9 cellular contexts compared by ENCODE assay signal in the genomic region with DNA sequence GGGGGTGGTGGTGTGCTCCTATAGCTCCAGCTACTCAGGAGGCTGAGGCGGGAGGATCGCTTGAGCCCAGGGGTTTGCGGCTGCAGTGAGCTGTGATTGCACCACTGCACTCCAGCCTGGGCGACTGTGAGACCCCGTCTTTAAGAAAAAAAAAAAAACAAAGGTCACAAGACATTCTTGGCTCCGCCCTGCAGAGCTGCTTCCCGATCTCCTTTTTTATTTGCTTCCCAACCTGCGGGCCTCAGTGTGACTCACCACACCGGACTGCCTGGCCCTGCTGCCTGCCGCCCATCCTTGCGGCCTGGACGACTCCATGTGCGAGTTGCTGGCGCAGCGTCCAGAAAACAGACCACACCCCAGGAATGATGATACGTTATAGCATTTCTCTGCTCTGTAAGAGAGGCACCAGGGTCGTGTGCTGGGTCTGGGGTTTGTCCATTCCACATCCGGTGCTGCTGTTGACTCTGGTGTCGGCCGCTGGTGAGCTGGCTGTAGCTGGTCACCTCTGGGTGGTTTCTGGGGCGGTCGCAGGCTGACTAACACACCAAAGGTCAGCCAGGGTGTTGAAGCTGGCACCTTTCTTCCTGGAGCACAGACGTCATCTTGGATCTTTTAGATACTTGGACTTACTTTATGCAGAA.
DNase-seq lines count a peak whose midpoint lies in the region; ATAC-seq and TF ChIP-seq lines count a peak whose summit lies in the region.
"Had no signal": no experiment of that assay in that cellular context is flagged by ENCODE, and none has a peak within 500 bp of the region (broad histone marks: within the 10 kb centered on the region; RNA-seq: fewer than 3 reads in every experiment).

No MANE protein-coding gene starts in this region.

- TF ChIP-seq RAD21 in Ishikawa (IDR thresholded peaks at IDR 0.05; ENCODE audit: low read depth): peak; percentile 18; the same call in 1 of the 2 replicates

- no peak overlapping the region for H3K27ac ChIP-seq in lung (ENCODE audit: low read depth in 1 of 2, low read length in 1 of 2)
- H3K27ac ChIP-seq: SK-N-MC had no signal

- H3K36me3 ChIP-seq in lung (ENCODE audit: control insufficient read depth in 2 of 2, insufficient read depth in 2 of 2, low read length in 2 of 2): peaks cover 0 to 5% of the 10 kb centered on the region in 2 donors

- H3K4me1 ChIP-seq in lung (ENCODE audit: control insufficient read depth in 2 of 2, insufficient read depth in 2 of 2, low read length in 2 of 2): peaks cover 4 to 8% of the 10 kb centered on the region in 2 donors

- H3K27me3 ChIP-seq in lung (ENCODE audit: control insufficient read depth, insufficient read depth): no peaks in the 10 kb centered on the region

- peak; percentile 58 for DNase-seq in ecto neural progenitor cell (ENCODE audit: low spot score)
- no peak for DNase-seq in lung (ENCODE audit: low spot score)
- DNase-seq in ureter (ENCODE audit: low spot score): peak; percentile 61
- no peak for DNase-seq in Ammon's horn (ENCODE audit: low spot score)
- no peak for DNase-seq in activated CD4-positive, CD25-positive, alpha-beta regulatory T cell (lab: John Stamatoyannopoulos, UW)
- no peak for DNase-seq in UCSD-AML1 (lab: John Stamatoyannopoulos, UW; ENCODE audit: unreplicated experiment)
- DNase-seq in NCI-H1694 (lab: John Stamatoyannopoulos, UW): no peak

- TF ChIP-seq CTCF in lung (IDR thresholded peaks at IDR 0.05; ENCODE audit: control extremely low read depth, extremely low read depth): no peak

- no peaks in the 10 kb centered on the region for H3K9me3 ChIP-seq in lung (ENCODE audit: control insufficient read depth in 2 of 2, insufficient read depth in 1 of 2, low read length in 1 of 2)

- no peak overlapping the region for H3K4me3 ChIP-seq in lung
- H3K4me3 ChIP-seq: SK-N-MC had no signal

- peak; percentile 63 for TF ChIP-seq EP300 in Ishikawa (IDR thresholded peaks at IDR 0.05; ENCODE audit: borderline replicate concordance)

- 68 to 77% methylated on average over 23 of the region's 23 CpGs for WGBS in lung, 2 donors

- ATAC-seq in lung (ENCODE audit: insufficient read depth, low FRiP score): peak; percentile 54

TF ChIP-seq in Ishikawa, 13 proteins besides CTCF, POLR2A, EP300 and RAD21:
- TF ChIP-seq CEBPB (IDR thresholded peaks at IDR 0.05) (no peak; the same call in 1 of the 2 replicates), TEAD4 (IDR thresholded peaks at IDR 0.05) (peak; percentile 44; the same call in 1 of the 2 replicates), ZBTB7A (IDR thresholded peaks at IDR 0.05; ENCODE audit: low read depth) (peak; percentile 55), EGR1 (IDR thresholded peaks at IDR 0.05) (no peak), NFIC (IDR thresholded peaks at IDR 0.05) (peak; percentile 78), CREB1 (IDR thresholded peaks at IDR 0.05; ENCODE audit: low read depth) (no peak), FOXM1 (IDR thresholded peaks at IDR 0.05; ENCODE audit: borderline replicate concordance, low read depth) (no peak; the same call in 1 of the 2 replicates), YY1 (IDR thresholded peaks at IDR 0.05; ENCODE audit: low read depth) (no peak; the same call in 1 of the 2 replicates), TCF12 (IDR thresholded peaks at IDR 0.05; ENCODE audit: low read depth) (peak; percentile 81), TAF1 (IDR thresholded peaks at IDR 0.05; ENCODE audit: low read depth) (no peak)
- TF ChIP-seq, protein P1, sequence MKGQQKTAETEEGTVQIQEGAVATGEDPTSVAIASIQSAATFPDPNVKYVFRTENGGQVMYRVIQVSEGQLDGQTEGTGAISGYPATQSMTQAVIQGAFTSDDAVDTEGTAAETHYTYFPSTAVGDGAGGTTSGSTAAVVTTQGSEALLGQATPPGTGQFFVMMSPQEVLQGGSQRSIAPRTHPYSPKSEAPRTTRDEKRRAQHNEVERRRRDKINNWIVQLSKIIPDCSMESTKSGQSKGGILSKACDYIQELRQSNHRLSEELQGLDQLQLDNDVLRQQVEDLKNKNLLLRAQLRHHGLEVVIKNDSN (IDR thresholded peaks at IDR 0.05): no peak
- TF ChIP-seq, protein P2, sequence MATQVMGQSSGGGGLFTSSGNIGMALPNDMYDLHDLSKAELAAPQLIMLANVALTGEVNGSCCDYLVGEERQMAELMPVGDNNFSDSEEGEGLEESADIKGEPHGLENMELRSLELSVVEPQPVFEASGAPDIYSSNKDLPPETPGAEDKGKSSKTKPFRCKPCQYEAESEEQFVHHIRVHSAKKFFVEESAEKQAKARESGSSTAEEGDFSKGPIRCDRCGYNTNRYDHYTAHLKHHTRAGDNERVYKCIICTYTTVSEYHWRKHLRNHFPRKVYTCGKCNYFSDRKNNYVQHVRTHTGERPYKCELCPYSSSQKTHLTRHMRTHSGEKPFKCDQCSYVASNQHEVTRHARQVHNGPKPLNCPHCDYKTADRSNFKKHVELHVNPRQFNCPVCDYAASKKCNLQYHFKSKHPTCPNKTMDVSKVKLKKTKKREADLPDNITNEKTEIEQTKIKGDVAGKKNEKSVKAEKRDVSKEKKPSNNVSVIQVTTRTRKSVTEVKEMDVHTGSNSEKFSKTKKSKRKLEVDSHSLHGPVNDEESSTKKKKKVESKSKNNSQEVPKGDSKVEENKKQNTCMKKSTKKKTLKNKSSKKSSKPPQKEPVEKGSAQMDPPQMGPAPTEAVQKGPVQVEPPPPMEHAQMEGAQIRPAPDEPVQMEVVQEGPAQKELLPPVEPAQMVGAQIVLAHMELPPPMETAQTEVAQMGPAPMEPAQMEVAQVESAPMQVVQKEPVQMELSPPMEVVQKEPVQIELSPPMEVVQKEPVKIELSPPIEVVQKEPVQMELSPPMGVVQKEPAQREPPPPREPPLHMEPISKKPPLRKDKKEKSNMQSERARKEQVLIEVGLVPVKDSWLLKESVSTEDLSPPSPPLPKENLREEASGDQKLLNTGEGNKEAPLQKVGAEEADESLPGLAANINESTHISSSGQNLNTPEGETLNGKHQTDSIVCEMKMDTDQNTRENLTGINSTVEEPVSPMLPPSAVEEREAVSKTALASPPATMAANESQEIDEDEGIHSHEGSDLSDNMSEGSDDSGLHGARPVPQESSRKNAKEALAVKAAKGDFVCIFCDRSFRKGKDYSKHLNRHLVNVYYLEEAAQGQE (IDR thresholded peaks at IDR 0.05; ENCODE audit: low read depth): no peak
- TF ChIP-seq, protein P3, sequence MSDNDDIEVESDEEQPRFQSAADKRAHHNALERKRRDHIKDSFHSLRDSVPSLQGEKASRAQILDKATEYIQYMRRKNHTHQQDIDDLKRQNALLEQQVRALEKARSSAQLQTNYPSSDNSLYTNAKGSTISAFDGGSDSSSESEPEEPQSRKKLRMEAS (IDR thresholded peaks at IDR 0.05): peak; percentile 92

Comparison
In these comparisons a context has a peak if more than half of its experiments do, and no peak if none do; other contexts are left out.
1. DNase-seq: peak in ecto neural progenitor cell (single experiment) and ureter (single experiment); none in lung (single experiment), Ammon's horn (single experiment), activated CD4-positive, CD25-positive, alpha-beta regulatory T cell (0 of 4), UCSD-AML1 (single experiment) and NCI-H1694 (single experiment).